In the genomic region with DNA sequence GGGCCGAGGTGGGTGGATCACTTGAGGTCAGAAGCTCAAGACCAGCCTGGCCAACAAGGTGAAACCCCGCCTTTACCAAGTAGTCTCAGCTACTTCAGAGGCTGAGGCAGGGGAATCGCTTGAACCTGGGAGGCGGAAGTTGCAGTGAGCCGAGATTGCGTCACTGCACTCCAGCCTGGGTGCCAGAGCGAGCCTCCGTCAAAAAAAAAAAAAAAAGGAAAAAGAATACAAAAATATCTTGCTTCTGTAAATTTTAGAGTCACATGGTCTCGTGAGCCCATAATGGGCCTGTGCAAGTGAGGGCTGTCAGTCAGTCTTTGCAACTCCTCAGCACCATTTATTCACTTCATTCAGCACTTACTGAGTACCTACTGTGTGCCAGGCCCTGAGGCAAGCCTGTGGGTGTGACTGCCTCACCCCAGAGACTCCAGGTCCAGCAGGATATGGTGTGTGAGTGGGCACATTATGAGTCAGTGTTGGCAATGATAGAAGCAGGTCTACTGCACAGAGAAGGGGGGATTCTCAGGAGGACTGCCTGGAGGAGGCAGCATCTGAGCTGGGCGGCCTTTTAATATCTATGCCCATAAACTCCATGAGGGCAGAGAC, we compare ENCODE assay signal across 1 cellular context.
TF ChIP-seq lines count a peak whose summit lies in the region.

No MANE protein-coding gene starts in this region.

TF ChIP-seq in SK-N-SH treated with all-trans-retinoic acid at 6 μM for 48 hours, 23 proteins besides CTCF, POLR2A, EP300 and RAD21 (continued from another document):
- TF ChIP-seq ZC3H10 (CRISPR knock-in tag; IDR thresholded peaks at IDR 0.05) (no peak), TOX (CRISPR knock-in tag; IDR thresholded peaks at IDR 0.05; ENCODE audit: borderline replicate concordance) (no peak), PPARA (CRISPR knock-in tag; IDR thresholded peaks at IDR 0.05; ENCODE audit: borderline replicate concordance) (no peak), ZNF565 (CRISPR knock-in tag; conservative IDR thresholded peaks at IDR 0.05; ENCODE audit: low read depth) (no peak)
- TF ChIP-seq, protein P1, sequence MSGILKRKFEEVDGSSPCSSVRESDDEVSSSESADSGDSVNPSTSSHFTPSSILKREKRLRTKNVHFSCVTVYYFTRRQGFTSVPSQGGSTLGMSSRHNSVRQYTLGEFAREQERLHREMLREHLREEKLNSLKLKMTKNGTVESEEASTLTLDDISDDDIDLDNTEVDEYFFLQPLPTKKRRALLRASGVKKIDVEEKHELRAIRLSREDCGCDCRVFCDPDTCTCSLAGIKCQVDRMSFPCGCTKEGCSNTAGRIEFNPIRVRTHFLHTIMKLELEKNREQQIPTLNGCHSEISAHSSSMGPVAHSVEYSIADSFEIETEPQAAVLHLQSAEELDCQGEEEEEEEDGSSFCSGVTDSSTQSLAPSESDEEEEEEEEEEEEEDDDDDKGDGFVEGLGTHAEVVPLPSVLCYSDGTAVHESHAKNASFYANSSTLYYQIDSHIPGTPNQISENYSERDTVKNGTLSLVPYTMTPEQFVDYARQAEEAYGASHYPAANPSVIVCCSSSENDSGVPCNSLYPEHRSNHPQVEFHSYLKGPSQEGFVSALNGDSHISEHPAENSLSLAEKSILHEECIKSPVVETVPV (CRISPR knock-in tag; IDR thresholded peaks at IDR 0.05) = no peak
